Comparison of ENCODE assay signal across 19 cellular contexts in the genomic region with DNA sequence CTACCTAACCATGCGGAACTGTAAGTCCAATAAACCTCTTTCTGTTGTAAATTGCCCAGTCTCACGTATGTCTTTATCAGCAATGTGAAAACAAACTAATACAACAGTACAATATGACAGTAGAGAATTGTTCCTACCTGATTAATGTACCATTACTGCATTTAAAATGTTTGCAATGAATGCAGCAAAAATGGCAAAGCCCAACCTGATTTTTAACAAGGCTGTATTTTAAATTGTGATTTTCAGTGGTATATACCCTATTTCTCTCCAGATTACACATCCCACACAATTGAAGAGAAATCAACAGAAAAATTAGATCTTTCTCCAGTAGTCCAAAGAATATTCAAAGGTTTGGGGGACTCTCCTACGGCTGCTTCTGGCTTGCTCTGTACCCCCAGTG.
"Had no signal": no experiment of that assay in that cellular context is flagged by ENCODE, and none has a peak within 500 bp of the region (broad histone marks: within the 10 kb centered on the region; RNA-seq: fewer than 3 reads in every experiment).

No MANE protein-coding gene starts in this region.

- ATAC-seq: effector memory CD8-positive, alpha-beta T cell; gastrocnemius medialis; heart right ventricle; left lobe of liver; naive thymus-derived CD4-positive, alpha-beta T cell; psoas muscle; sciatic nerve had no signal

- H3K9me3 ChIP-seq: esophagus muscularis mucosa, gastrocnemius medialis, heart right ventricle, psoas muscle, spleen had no signal

- H3K36me3 ChIP-seq: esophagus muscularis mucosa, gastrocnemius medialis, heart right ventricle, spleen had no signal

- H3K4me3 ChIP-seq: esophagus muscularis mucosa, gastrocnemius medialis, heart right ventricle, psoas muscle, spleen had no signal

- H3K4me1 ChIP-seq: psoas muscle had no signal

- DNase-seq: effector memory CD8-positive, alpha-beta T cell; gastrocnemius medialis; heart right ventricle; hypothalamus; kidney glomerular epithelial cell; mammary epithelial cell; naive thymus-derived CD4-positive, alpha-beta T cell; nephron progenitor cell; psoas muscle; spleen; stimulated activated CD4-positive, alpha-beta T cell treated with anti-CD3 and anti-CD28 coated beads, Interleukin-15, amount 100 ng/mL, for 24 hours; stimulated activated CD4-positive, alpha-beta T cell treated with anti-CD3 and anti-CD28 coated beads, Interleukin-1b, Interleukin-23, amount 100 ng/mL, for 48 hours; stimulated activated naive CD4-positive, alpha-beta T cell; trophoblast cell had no signal

- H3K27ac ChIP-seq: epithelial cell of prostate, esophagus muscularis mucosa, gastrocnemius medialis, heart right ventricle, parathyroid adenoma, psoas muscle, spleen had no signal
